Comparison of ENCODE assay signal across 29 cellular contexts in genomic region chr1:236575523-236575922, GRCh38. TPM values are rescaled to one million over a fixed set of nuclear protein-coding genes. Genes with fewer than 3 reads are reported as not detected.
DNase-seq lines count a peak whose midpoint lies in the region; ATAC-seq, FAIRE-seq and TF ChIP-seq lines count a peak whose summit lies in the region.
"Had no signal": no experiment of that assay in that cellular context is flagged by ENCODE, and none has a peak within 500 bp of the region (broad histone marks: within the 10 kb centered on the region; RNA-seq: fewer than 3 reads in every experiment).

No MANE protein-coding gene starts in this region.

- no peak overlapping the region for H3K27ac ChIP-seq in astrocyte (ENCODE audit: low read depth, low read length)
- H3K27ac ChIP-seq: 22Rv1, brain microvascular endothelial cell, hepatocyte, SJCRH30, thoracic aorta, VCaP had no signal

- H3K27ac Mint-ChIP-seq in activated T-cell treated with anti-CD3 and anti-CD28 coated beads, Interleukin-2, amount 50 U/mL, for 72 hours = peak overlapping the region; percentile 28
- H3K27ac Mint-ChIP-seq in astrocyte (ENCODE audit: unreplicated experiment) = no peak overlapping the region
- H3K27ac Mint-ChIP-seq: activated naive CD8-positive, alpha-beta T cell treated with anti-CD3 and anti-CD28 coated beads, Interleukin-2, amount 10 ng/mL, durations not matched to agents 7 days and 5 days; immature natural killer cell; stimulated activated naive B cell treated with anti-CD40 and anti-IgM and Interleukin-4, amounts not matched to agents 10 μg/mL and 1 μg/mL and 100 μg/mL, for 72 hours had no signal

- no peaks in the 10 kb centered on the region for H3K27me3 ChIP-seq in astrocyte (ENCODE audit: insufficient read depth, low read length)
- H3K27me3 ChIP-seq: BE2C, brain microvascular endothelial cell, hepatocyte, SJCRH30 had no signal

- TF ChIP-seq CTCF in astrocyte (IDR thresholded peaks at IDR 0.05; ENCODE audit: insufficient read depth, low read depth, low read length) = no peak

- ATAC-seq in activated T-cell treated with anti-CD3 and anti-CD28 coated beads, Interleukin-2, amount 50 U/mL, for 72 hours (replicated peaks in 1 of 2) = no peak
- ATAC-seq in HG03045 (IDR thresholded peaks at IDR 0.05; ENCODE audit: unreplicated experiment) = no peak
- ATAC-seq: left ventricle myocardium superior; stimulated activated naive B cell treated with anti-CD40 and anti-IgM and Interleukin-4, amounts not matched to agents 10 μg/mL and 1 μg/mL and 100 μg/mL, for 72 hours had no signal

- peaks cover 55% of the 10 kb centered on the region for H3K36me3 ChIP-seq in astrocyte (ENCODE audit: insufficient read depth, low read length)

- H3K4me3 ChIP-seq in astrocyte (ENCODE audit: insufficient read depth, low read depth, low read length) = no peak overlapping the region
- H3K4me3 ChIP-seq: hepatocyte, SJCRH30, thoracic aorta had no signal

- no peaks in the 10 kb centered on the region for H3K79me2 ChIP-seq in astrocyte (ENCODE audit: insufficient read depth, low read length)
- H3K79me2 ChIP-seq: hepatocyte had no signal

- H2AFZ ChIP-seq in astrocyte (ENCODE audit: low read depth, low read length) = no peak overlapping the region
- H2AFZ ChIP-seq: hepatocyte had no signal

- no peak for FAIRE-seq in astrocyte (lab: Jason Lieb, UNC)
- FAIRE-seq: endometrium, H1, RCC 7860, small intestine had no signal

- H3K4me3 Mint-ChIP-seq in activated T-cell treated with anti-CD3 and anti-CD28 coated beads, Interleukin-2, amount 50 U/mL, for 72 hours = no peak overlapping the region
- no peak overlapping the region for H3K4me3 Mint-ChIP-seq in astrocyte (ENCODE audit: unreplicated experiment)
- H3K4me3 Mint-ChIP-seq: activated naive CD8-positive, alpha-beta T cell treated with anti-CD3 and anti-CD28 coated beads, Interleukin-2, amount 10 ng/mL, durations not matched to agents 7 days and 5 days; immature natural killer cell; stimulated activated naive B cell treated with anti-CD40 and anti-IgM and Interleukin-4, amounts not matched to agents 10 μg/mL and 1 μg/mL and 100 μg/mL, for 72 hours had no signal

- H3K4me2 ChIP-seq in astrocyte (ENCODE audit: low read length) = no peak overlapping the region
- H3K4me2 ChIP-seq: hepatocyte had no signal

- H3K4me1 ChIP-seq in astrocyte (ENCODE audit: insufficient read depth, low read length) = no peaks in the 10 kb centered on the region
- H3K4me1 ChIP-seq: BE2C, SJCRH30 had no signal

- no peak overlapping the region for H3K9ac ChIP-seq in astrocyte (ENCODE audit: low read length)

- H3K9me3 ChIP-seq in astrocyte (ENCODE audit: insufficient read depth, low read depth, low read length) = no peaks in the 10 kb centered on the region
- H3K9me3 ChIP-seq: BE2C, SJCRH30, thoracic aorta had no signal

- no peaks in the 10 kb centered on the region for H3K4me1 Mint-ChIP-seq in activated T-cell treated with anti-CD3 and anti-CD28 coated beads, Interleukin-2, amount 50 U/mL, for 72 hours (ENCODE audit: low read depth)
- H3K4me1 Mint-ChIP-seq in astrocyte (ENCODE audit: low read depth, unreplicated experiment) = peaks cover 13% of the 10 kb centered on the region
- H3K4me1 Mint-ChIP-seq: activated naive CD8-positive, alpha-beta T cell treated with anti-CD3 and anti-CD28 coated beads, Interleukin-2, amount 10 ng/mL, durations not matched to agents 7 days and 5 days; immature natural killer cell; stimulated activated naive B cell treated with anti-CD40 and anti-IgM and Interleukin-4, amounts not matched to agents 10 μg/mL and 1 μg/mL and 100 μg/mL, for 72 hours had no signal

- no peaks in the 10 kb centered on the region for H3K9me3 Mint-ChIP-seq in activated T-cell treated with anti-CD3 and anti-CD28 coated beads, Interleukin-2, amount 50 U/mL, for 72 hours
- no peaks in the 10 kb centered on the region for H3K9me3 Mint-ChIP-seq in astrocyte (ENCODE audit: unreplicated experiment)
- H3K9me3 Mint-ChIP-seq: activated naive CD8-positive, alpha-beta T cell treated with anti-CD3 and anti-CD28 coated beads, Interleukin-2, amount 10 ng/mL, durations not matched to agents 7 days and 5 days; immature natural killer cell; stimulated activated naive B cell treated with anti-CD40 and anti-IgM and Interleukin-4, amounts not matched to agents 10 μg/mL and 1 μg/mL and 100 μg/mL, for 72 hours had no signal

- H3K27me3 Mint-ChIP-seq in activated T-cell treated with anti-CD3 and anti-CD28 coated beads, Interleukin-2, amount 50 U/mL, for 72 hours (ENCODE audit: low read depth) = no peaks in the 10 kb centered on the region
- no peaks in the 10 kb centered on the region for H3K27me3 Mint-ChIP-seq in astrocyte (ENCODE audit: low read depth, unreplicated experiment)
- H3K27me3 Mint-ChIP-seq: activated naive CD8-positive, alpha-beta T cell treated with anti-CD3 and anti-CD28 coated beads, Interleukin-2, amount 10 ng/mL, durations not matched to agents 7 days and 5 days; stimulated activated naive B cell treated with anti-CD40 and anti-IgM and Interleukin-4, amounts not matched to agents 10 μg/mL and 1 μg/mL and 100 μg/mL, for 72 hours had no signal

- DNase-seq in activated T-cell treated with anti-CD3 and anti-CD28 coated beads, Interleukin-2, amount 50 U/mL, for 72 hours = no peak
- DNase-seq in activated T-cell treated with anti-CD3 and anti-CD28 coated beads for 4 hours = no peak
- peak; percentile 24 for DNase-seq in astrocyte (ENCODE audit: low read depth)
- peak; percentile 2 for DNase-seq in kidney glomerular epithelial cell (lab: John Stamatoyannopoulos, UW)
- DNase-seq in DMS153 treated with DMSO at 0.1 percent for 48 hours (lab: John Stamatoyannopoulos, UW; ENCODE audit: unreplicated experiment) = no peak
- no peak for DNase-seq in stimulated activated CD4-positive, alpha-beta T cell treated with anti-CD3 and anti-CD28 coated beads, Interleukin-4, amount 100 ng/mL, for 1 hour
- DNase-seq in NCI-H446 (lab: John Stamatoyannopoulos, UW) = no peak
- DNase-seq: activated CD4-positive, alpha-beta T cell treated with anti-CD3 and anti-CD28 coated beads, Interleukin-2, amount 50 U/mL, for 1 hour; activated naive CD8-positive, alpha-beta T cell treated with anti-CD3 and anti-CD28 coated beads, Interleukin-2, amount 10 ng/mL, durations not matched to agents 7 days and 5 days; BE2C; cortex of kidney; immature natural killer cell; left ventricle myocardium superior; MM.1S; NCI-H146; NCI-H2171 treated with DMSO at 0.1 percent for 48 hours; NCI-H526; SJCRH30; small intestine; stimulated activated naive B cell treated with anti-CD40 and anti-IgM and Interleukin-4, amounts not matched to agents 10 μg/mL and 1 μg/mL and 100 μg/mL, for 72 hours had no signal

- peaks cover 7 to 33% of the 10 kb centered on the region in 2 donors for H3K36me3 Mint-ChIP-seq in activated T-cell treated with anti-CD3 and anti-CD28 coated beads, Interleukin-2, amount 50 U/mL, for 72 hours (ENCODE audit: insufficient read depth in 2 of 2)
- H3K36me3 Mint-ChIP-seq in astrocyte (ENCODE audit: low read depth, unreplicated experiment) = peaks cover 9% of the 10 kb centered on the region

- no peaks in the 10 kb centered on the region for H4K20me1 ChIP-seq in astrocyte (ENCODE audit: insufficient read depth, low read length)

RNA-seq across cellular contexts. Expression of gene HEATR1, which starts 28.8 kb away (rescaled TPM):
- total RNA-seq in activated T-cell treated with anti-CD3 and anti-CD28 coated beads, Interleukin-2, amount 50 U/mL, for 72 hours = 10 to 100 TPM; 45.2 to 57.1 TPM
- 37.8 and 43.3 TPM in 2 replicates for total RNA-seq in astrocyte

RNA-seq across cellular contexts. Expression of gene LGALS8, which starts 51.7 kb away (rescaled TPM):
- 10 to 100 TPM; 70.1 to 96.9 TPM for total RNA-seq in activated T-cell treated with anti-CD3 and anti-CD28 coated beads, Interleukin-2, amount 50 U/mL, for 72 hours
- total RNA-seq in astrocyte = 23.1 and 27.9 TPM in 2 replicates

Comparison
In these comparisons a context has a peak if more than half of its experiments do, and no peak if none do; other contexts are left out.
1. DNase-seq: peak in astrocyte (single experiment) and kidney glomerular epithelial cell (single experiment); none in activated T-cell treated with anti-CD3 and anti-CD28 coated beads, Interleukin-2, amount 50 U/mL, for 72 hours (0 of 2), activated T-cell treated with anti-CD3 and anti-CD28 coated beads for 4 hours (single experiment), DMS153 treated with DMSO at 0.1 percent for 48 hours (single experiment), stimulated activated CD4-positive, alpha-beta T cell treated with anti-CD3 and anti-CD28 coated beads, Interleukin-4, amount 100 ng/mL, for 1 hour (single experiment) and NCI-H446 (0 of 2).